21 cellular contexts compared by ENCODE assay signal in genomic region chr11:47879259-47880184, GRCh38. TPM values are rescaled to one million over a fixed set of nuclear protein-coding genes. Genes with fewer than 3 reads are reported as not detected.
DNase-seq lines count a peak whose midpoint lies in the region; ATAC-seq and TF ChIP-seq lines count a peak whose summit lies in the region.
"Had no signal": no experiment of that assay in that cellular context is flagged by ENCODE, and none has a peak within 500 bp of the region (broad histone marks: within the 10 kb centered on the region; RNA-seq: fewer than 3 reads in every experiment).

No MANE protein-coding gene starts in this region.

- peak overlapping the region; percentile 15 for H3K4me3 ChIP-seq in DOHH2 (ENCODE audit: low read length)
- H3K4me3 ChIP-seq in Panc1 (ENCODE audit: low read depth in 2 of 2, low read length in 2 of 2): no peak overlapping the region
- H3K4me3 ChIP-seq in upper lobe of right lung: no peak overlapping the region
- H3K4me3 ChIP-seq: adrenal gland, heart right ventricle had no signal

- peak overlapping the region; percentile 47 for H3K4me2 ChIP-seq in DOHH2 (ENCODE audit: low read length)
- H3K4me2 ChIP-seq: SK-N-SH had no signal

- peaks cover 19% of the 10 kb centered on the region for H3K9me3 ChIP-seq in DOHH2 (ENCODE audit: control insufficient read depth, insufficient read depth, low read length)
- peaks cover 4% of the 10 kb centered on the region; the same call in 1 of the 2 replicates for H3K9me3 ChIP-seq in Panc1 (ENCODE audit: control insufficient read depth, insufficient read depth, low read depth, low read length)
- peaks cover 9% of the 10 kb centered on the region for H3K9me3 ChIP-seq in upper lobe of right lung

- H3K27me3 ChIP-seq in DOHH2 (ENCODE audit: control insufficient read depth, low read length) (peaks cover 4% of the 10 kb centered on the region; the same call in 1 of the 2 replicates), Panc1 (ENCODE audit: control insufficient read depth, insufficient read depth, low read length) (no peaks in the 10 kb centered on the region), upper lobe of right lung (no peaks in the 10 kb centered on the region)
- H3K27me3 ChIP-seq: adrenal gland had no signal

- DNase-seq in GM19238 (ENCODE audit: insufficient read length, low spot score) (peak; percentile 14), Panc1 (ENCODE audit: low read depth, low spot score) (no peak), NCI-H128 (lab: John Stamatoyannopoulos, UW; ENCODE audit: unreplicated experiment) (no peak), immature natural killer cell (no peak), middle frontal gyrus (ENCODE audit: extremely low spot score, low spot score) (no peak), upper lobe of right lung (no peak)
- DNase-seq: DMS 273 treated with DMSO at 0.1 percent for 48 hours; heart right ventricle; Kasumi-1; left colon; naive thymus-derived CD8-positive, alpha-beta T cell; NCI-H2029; NCI-H82; right cardiac atrium; SK-N-SH; stimulated activated CD4-positive, alpha-beta T cell treated with anti-CD3 and anti-CD28 coated beads, Interleukin-4, amount 100 ng/mL, for 1 hour; WERI-Rb-1 had no signal

- H4K20me1 ChIP-seq in DOHH2 (ENCODE audit: control insufficient read depth, insufficient read depth, low read depth, low read length): no peaks in the 10 kb centered on the region

- H3K79me2 ChIP-seq in DOHH2 (ENCODE audit: control insufficient read depth, low read length): no peaks in the 10 kb centered on the region

- BruUV-seq in Panc1 (replicated peaks; lab: Mats Ljungman, UMichigan): no TSS peak

- H3K27ac ChIP-seq in DOHH2 (ENCODE audit: low read depth, low read length) (peak overlapping the region; percentile 29; the same call in 1 of the 2 replicates), Panc1 (ENCODE audit: low read length) (peak overlapping the region; percentile 8; the same call in 1 of the 2 replicates), upper lobe of right lung (no peak overlapping the region)
- H3K27ac ChIP-seq: adrenal gland, heart right ventricle, WERI-Rb-1 had no signal

- no peaks in the 10 kb centered on the region for H3K36me3 ChIP-seq in DOHH2 (ENCODE audit: control insufficient read depth, low read length)
- no peaks in the 10 kb centered on the region for H3K36me3 ChIP-seq in Panc1 (ENCODE audit: control insufficient read depth, insufficient read depth, low read length)
- no peaks in the 10 kb centered on the region for H3K36me3 ChIP-seq in upper lobe of right lung
- H3K36me3 ChIP-seq: adrenal gland, heart right ventricle, WERI-Rb-1 had no signal

- H3K9me2 ChIP-seq in DOHH2 (replicated peaks; ENCODE audit: control insufficient read depth, low read length): no peaks in the 10 kb centered on the region
- H3K9me2 ChIP-seq: SK-N-SH had no signal

- no peaks in the 10 kb centered on the region for H3F3A ChIP-seq in DOHH2 (ENCODE audit: control insufficient read depth, insufficient read depth)

- H3K4me1 Mint-ChIP-seq in immature natural killer cell: no peaks in the 10 kb centered on the region

- H3K4me1 ChIP-seq in DOHH2 (ENCODE audit: control insufficient read depth, low read length) (peaks cover 16% of the 10 kb centered on the region), Panc1 (ENCODE audit: control insufficient read depth, insufficient read depth, low read length) (no peaks in the 10 kb centered on the region), upper lobe of right lung (no peaks in the 10 kb centered on the region)
- H3K4me1 ChIP-seq: adrenal gland had no signal

- peaks cover 2 to 5% (median 4%) of the 10 kb centered on the region in 3 donors for H3K27me3 Mint-ChIP-seq in immature natural killer cell (ENCODE audit: low read depth in 3 of 3)

- H3K9me3 Mint-ChIP-seq in immature natural killer cell: peaks cover 4 to 17% (median 9%) of the 10 kb centered on the region in 6 donors

- intact Hi-C loops in Panc1 (cut with micrococcal nuclease; ENCODE audit: unreplicated experiment) (no loop called here), upper lobe of right lung (cut with DNase I) (no loop called here)

- in situ Hi-C loops in Panc1 (cut with HindIII; ENCODE audit: low pct_unique_long_range_greater_than_20kb, low sequenced_read_pairs): no loop called here

- no peak overlapping the region for H3K4me3 Mint-ChIP-seq in immature natural killer cell
- H3K4me3 Mint-ChIP-seq: stimulated activated effector memory CD8-positive, alpha-beta T cell treated with anti-CD3 and anti-CD28 coated beads, Interleukin-12 subunit alpha, Interleukin-12 subunit beta, amount 100 ng/mL, for 72 hours had no signal

- POLR2A ChIA-PET in Panc1 (lab: Charles Lee): interaction anchor here (0.5 to 0.7 kb wide), 2 partner anchors 14 to 42 kb away, joined by 3 read pairs; no protein-coding TSS in a partner anchor

- H3K27ac Mint-ChIP-seq in immature natural killer cell: no peak overlapping the region
- H3K27ac Mint-ChIP-seq: stimulated activated effector memory CD8-positive, alpha-beta T cell treated with anti-CD3 and anti-CD28 coated beads, Interleukin-12 subunit alpha, Interleukin-12 subunit beta, amount 100 ng/mL, for 72 hours had no signal

- TF ChIP-seq CTCF in DOHH2 (IDR thresholded peaks at IDR 0.05; ENCODE audit: low read depth, low read length, poor library complexity, severe bottlenecking) (no peak), Panc1 (IDR thresholded peaks at IDR 0.05) (no peak), upper lobe of right lung (IDR thresholded peaks at IDR 0.05) (no peak)

- CTCF ChIA-PET in Panc1 (lab: Charles Lee): no interaction called here

- ATAC-seq in HG03175 (IDR thresholded peaks at IDR 0.05; ENCODE audit: unreplicated experiment): peak; percentile 68
- no peak for ATAC-seq in Panc1
- ATAC-seq in upper lobe of right lung: no peak
- ATAC-seq: heart right ventricle; left colon; naive thymus-derived CD8-positive, alpha-beta T cell; right cardiac atrium; stimulated activated effector memory CD8-positive, alpha-beta T cell treated with anti-CD3 and anti-CD28 coated beads, Interleukin-12 subunit alpha, Interleukin-12 subunit beta, amount 100 ng/mL, for 72 hours had no signal

- H3K36me3 Mint-ChIP-seq in immature natural killer cell: peaks cover 0 to 12% (median 0%) of the 10 kb centered on the region in 3 donors
- H3K36me3 Mint-ChIP-seq: stimulated activated effector memory CD8-positive, alpha-beta T cell treated with anti-CD3 and anti-CD28 coated beads, Interleukin-12 subunit alpha, Interleukin-12 subunit beta, amount 100 ng/mL, for 72 hours had no signal

RNA-seq across cellular contexts. Expression of gene NUP160, which starts 31.4 kb away (rescaled TPM):
- 46.3 TPM for total RNA-seq in Panc1 (2021; ENCODE audit: unreplicated experiment)
- 30.6 TPM for polyA plus RNA-seq in Panc1 (2012; ENCODE audit: insufficient read length)
- polyA plus RNA-seq in immature natural killer cell: 10 to 100 TPM; 16.9 to 31.5 (median 25.0) TPM
- 40.4 TPM for total RNA-seq in upper lobe of right lung
